Comparison of ENCODE assay signal across 10 cellular contexts in genomic region chr9:130382636-130383349, GRCh38.
"Had no signal": no experiment of that assay in that cellular context is flagged by ENCODE, and none has a peak within 500 bp of the region (broad histone marks: within the 10 kb centered on the region; RNA-seq: fewer than 3 reads in every experiment).

No MANE protein-coding gene starts in this region.

- H3K27ac ChIP-seq: psoas muscle, sigmoid colon, spleen had no signal

- H3K36me3 ChIP-seq: spleen had no signal

- ATAC-seq: activated CD8-positive, alpha-beta T cell treated with anti-CD3 and anti-CD28 coated beads for 36 hours; activated naive CD4-positive, alpha-beta T cell treated with anti-CD3 and anti-CD28 coated beads, Interleukin-2, amount 50 U/mL, for 72 hours; activated T-cell treated with anti-CD3 and anti-CD28 coated beads, Interleukin-2, amount 50 U/mL, for 4 hours; left lobe of liver; psoas muscle; stimulated activated naive CD8-positive, alpha-beta T cell treated with anti-CD3 and anti-CD28 coated beads, Interleukin-15, amount 100 ng/mL, for 72 hours had no signal

- H3K4me1 ChIP-seq: psoas muscle, sigmoid colon, spleen had no signal

- H3K9me3 ChIP-seq: psoas muscle, sigmoid colon, spleen had no signal

- H3K27me3 ChIP-seq: sigmoid colon had no signal

- DNase-seq: activated CD4-positive, alpha-beta T cell treated with anti-CD3 and anti-CD28 coated beads for 4 hours; activated CD8-positive, alpha-beta T cell treated with anti-CD3 and anti-CD28 coated beads for 36 hours; activated gamma-delta T cell; activated T-cell treated with anti-CD3 and anti-CD28 coated beads, Interleukin-2, amount 50 U/mL, for 4 hours; psoas muscle; sigmoid colon; spleen; stimulated activated naive CD8-positive, alpha-beta T cell treated with anti-CD3 and anti-CD28 coated beads, Interleukin-15, amount 100 ng/mL, for 72 hours had no signal

- H3K4me3 ChIP-seq: psoas muscle, sigmoid colon, spleen had no signal
